1 cellular context compared by ENCODE assay signal in the genomic region with DNA sequence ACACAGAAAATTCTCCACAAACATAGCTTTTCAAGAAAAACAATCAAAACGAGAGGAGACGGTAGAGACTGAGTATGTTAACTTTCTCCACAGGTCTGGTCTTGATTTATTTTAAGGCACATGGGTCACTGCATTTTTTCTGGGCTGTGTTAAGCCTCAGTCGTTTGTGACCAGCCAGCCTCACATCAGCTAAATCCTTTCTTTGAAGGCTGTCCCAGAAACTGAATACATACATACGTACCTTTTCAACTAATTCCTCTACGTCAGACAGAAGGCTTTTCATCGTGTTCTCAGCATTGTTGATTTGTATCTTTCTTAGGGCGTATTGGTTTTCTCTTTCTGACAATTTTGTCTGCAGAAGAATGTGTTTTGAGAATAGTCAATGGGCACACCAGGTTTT.
TF ChIP-seq lines count a peak whose summit lies in the region.

No MANE protein-coding gene starts in this region.

TF ChIP-seq in GM23338, 12 proteins besides CTCF, POLR2A, EP300 and RAD21 (continued from another document):
- TF ChIP-seq, protein P1, sequence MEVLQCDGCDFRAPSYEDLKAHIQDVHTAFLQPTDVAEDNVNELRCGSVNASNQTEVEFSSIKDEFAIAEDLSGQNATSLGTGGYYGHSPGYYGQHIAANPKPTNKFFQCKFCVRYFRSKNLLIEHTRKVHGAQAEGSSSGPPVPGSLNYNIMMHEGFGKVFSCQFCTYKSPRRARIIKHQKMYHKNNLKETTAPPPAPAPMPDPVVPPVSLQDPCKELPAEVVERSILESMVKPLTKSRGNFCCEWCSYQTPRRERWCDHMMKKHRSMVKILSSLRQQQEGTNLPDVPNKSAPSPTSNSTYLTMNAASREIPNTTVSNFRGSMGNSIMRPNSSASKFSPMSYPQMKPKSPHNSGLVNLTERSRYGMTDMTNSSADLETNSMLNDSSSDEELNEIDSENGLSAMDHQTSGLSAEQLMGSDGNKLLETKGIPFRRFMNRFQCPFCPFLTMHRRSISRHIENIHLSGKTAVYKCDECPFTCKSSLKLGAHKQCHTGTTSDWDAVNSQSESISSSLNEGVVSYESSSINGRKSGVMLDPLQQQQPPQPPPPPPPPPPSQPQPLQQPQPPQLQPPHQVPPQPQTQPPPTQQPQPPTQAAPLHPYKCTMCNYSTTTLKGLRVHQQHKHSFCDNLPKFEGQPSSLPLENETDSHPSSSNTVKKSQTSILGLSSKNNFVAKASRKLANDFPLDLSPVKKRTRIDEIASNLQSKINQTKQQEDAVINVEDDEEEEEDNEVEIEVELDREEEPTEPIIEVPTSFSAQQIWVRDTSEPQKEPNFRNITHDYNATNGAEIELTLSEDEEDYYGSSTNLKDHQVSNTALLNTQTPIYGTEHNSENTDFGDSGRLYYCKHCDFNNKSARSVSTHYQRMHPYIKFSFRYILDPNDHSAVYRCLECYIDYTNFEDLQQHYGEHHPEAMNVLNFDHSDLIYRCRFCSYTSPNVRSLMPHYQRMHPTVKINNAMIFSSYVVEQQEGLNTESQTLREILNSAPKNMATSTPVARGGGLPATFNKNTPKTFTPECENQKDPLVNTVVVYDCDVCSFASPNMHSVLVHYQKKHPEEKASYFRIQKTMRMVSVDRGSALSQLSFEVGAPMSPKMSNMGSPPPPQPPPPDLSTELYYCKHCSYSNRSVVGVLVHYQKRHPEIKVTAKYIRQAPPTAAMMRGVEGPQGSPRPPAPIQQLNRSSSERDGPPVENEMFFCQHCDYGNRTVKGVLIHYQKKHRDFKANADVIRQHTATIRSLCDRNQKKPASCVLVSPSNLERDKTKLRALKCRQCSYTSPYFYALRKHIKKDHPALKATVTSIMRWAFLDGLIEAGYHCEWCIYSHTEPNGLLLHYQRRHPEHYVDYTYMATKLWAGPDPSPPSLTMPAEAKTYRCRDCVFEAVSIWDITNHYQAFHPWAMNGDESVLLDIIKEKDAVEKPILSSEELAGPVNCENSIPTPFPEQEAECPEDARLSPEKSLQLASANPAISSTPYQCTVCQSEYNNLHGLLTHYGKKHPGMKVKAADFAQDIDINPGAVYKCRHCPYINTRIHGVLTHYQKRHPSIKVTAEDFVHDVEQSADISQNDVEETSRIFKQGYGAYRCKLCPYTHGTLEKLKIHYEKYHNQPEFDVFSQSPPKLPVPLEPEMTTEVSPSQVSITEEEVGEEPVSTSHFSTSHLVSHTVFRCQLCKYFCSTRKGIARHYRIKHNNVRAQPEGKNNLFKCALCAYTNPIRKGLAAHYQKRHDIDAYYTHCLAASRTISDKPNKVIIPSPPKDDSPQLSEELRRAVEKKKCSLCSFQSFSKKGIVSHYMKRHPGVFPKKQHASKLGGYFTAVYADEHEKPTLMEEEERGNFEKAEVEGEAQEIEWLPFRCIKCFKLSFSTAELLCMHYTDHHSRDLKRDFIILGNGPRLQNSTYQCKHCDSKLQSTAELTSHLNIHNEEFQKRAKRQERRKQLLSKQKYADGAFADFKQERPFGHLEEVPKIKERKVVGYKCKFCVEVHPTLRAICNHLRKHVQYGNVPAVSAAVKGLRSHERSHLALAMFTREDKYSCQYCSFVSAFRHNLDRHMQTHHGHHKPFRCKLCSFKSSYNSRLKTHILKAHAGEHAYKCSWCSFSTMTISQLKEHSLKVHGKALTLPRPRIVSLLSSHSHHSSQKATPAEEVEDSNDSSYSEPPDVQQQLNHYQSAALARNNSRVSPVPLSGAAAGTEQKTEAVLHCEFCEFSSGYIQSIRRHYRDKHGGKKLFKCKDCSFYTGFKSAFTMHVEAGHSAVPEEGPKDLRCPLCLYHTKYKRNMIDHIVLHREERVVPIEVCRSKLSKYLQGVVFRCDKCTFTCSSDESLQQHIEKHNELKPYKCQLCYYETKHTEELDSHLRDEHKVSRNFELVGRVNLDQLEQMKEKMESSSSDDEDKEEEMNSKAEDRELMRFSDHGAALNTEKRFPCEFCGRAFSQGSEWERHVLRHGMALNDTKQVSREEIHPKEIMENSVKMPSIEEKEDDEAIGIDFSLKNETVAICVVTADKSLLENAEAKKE (CRISPR knock-in tag; IDR thresholded peaks at IDR 0.05), result no peak
- TF ChIP-seq STAT1 (IDR thresholded peaks at IDR 0.05; ENCODE audit: unreplicated experiment), result no peak
- TF ChIP-seq EZH2 (IDR thresholded peaks at IDR 0.05; ENCODE audit: low read depth, unreplicated experiment), result no peak
- TF ChIP-seq, protein P2, sequence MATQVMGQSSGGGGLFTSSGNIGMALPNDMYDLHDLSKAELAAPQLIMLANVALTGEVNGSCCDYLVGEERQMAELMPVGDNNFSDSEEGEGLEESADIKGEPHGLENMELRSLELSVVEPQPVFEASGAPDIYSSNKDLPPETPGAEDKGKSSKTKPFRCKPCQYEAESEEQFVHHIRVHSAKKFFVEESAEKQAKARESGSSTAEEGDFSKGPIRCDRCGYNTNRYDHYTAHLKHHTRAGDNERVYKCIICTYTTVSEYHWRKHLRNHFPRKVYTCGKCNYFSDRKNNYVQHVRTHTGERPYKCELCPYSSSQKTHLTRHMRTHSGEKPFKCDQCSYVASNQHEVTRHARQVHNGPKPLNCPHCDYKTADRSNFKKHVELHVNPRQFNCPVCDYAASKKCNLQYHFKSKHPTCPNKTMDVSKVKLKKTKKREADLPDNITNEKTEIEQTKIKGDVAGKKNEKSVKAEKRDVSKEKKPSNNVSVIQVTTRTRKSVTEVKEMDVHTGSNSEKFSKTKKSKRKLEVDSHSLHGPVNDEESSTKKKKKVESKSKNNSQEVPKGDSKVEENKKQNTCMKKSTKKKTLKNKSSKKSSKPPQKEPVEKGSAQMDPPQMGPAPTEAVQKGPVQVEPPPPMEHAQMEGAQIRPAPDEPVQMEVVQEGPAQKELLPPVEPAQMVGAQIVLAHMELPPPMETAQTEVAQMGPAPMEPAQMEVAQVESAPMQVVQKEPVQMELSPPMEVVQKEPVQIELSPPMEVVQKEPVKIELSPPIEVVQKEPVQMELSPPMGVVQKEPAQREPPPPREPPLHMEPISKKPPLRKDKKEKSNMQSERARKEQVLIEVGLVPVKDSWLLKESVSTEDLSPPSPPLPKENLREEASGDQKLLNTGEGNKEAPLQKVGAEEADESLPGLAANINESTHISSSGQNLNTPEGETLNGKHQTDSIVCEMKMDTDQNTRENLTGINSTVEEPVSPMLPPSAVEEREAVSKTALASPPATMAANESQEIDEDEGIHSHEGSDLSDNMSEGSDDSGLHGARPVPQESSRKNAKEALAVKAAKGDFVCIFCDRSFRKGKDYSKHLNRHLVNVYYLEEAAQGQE (IDR thresholded peaks at IDR 0.05; ENCODE audit: unreplicated experiment), result no peak
- no peak for TF ChIP-seq JUNB (IDR thresholded peaks at IDR 0.05; ENCODE audit: unreplicated experiment)
TF ChIP-seq in GM23338: peak in this region for 0.
